18 cellular contexts compared by ENCODE assay signal in genomic region chr19:7706662-7707454, GRCh38. TPM values are rescaled to one million over a fixed set of nuclear protein-coding genes. Genes with fewer than 3 reads are reported as not detected.
A peak's percentile ranks its signal among the peaks of the same experiment; 100 is the strongest.
DNase-seq lines count a peak whose midpoint lies in the region; ATAC-seq and TF ChIP-seq lines count a peak whose summit lies in the region.
"Had no signal": no experiment of that assay in that cellular context is flagged by ENCODE, and none has a peak within 500 bp of the region (broad histone marks: within the 10 kb centered on the region; RNA-seq: fewer than 3 reads in every experiment).

No MANE protein-coding gene starts in this region.

- H3K27me3 Mint-ChIP-seq in activated naive CD4-positive, alpha-beta T cell treated with anti-CD3 and anti-CD28 coated beads, Interleukin-2, amount 10 ng/mL, durations not matched to agents 7 days and 5 days: peaks cover 54% of the 10 kb centered on the region
- H3K27me3 Mint-ChIP-seq in activated CD4-positive, alpha-beta memory T cell treated with anti-CD3 and anti-CD28 coated beads, Interleukin-2, amount 10 ng/mL, durations not matched to agents 7 days and 5 days: peaks cover 18% of the 10 kb centered on the region

- peak overlapping the region; percentile 94 for H3K27ac Mint-ChIP-seq in activated naive CD4-positive, alpha-beta T cell treated with anti-CD3 and anti-CD28 coated beads, Interleukin-2, amount 10 ng/mL, durations not matched to agents 7 days and 5 days
- H3K27ac Mint-ChIP-seq in activated CD4-positive, alpha-beta memory T cell treated with anti-CD3 and anti-CD28 coated beads, Interleukin-2, amount 10 ng/mL, durations not matched to agents 7 days and 5 days: peak overlapping the region; percentile 90
- H3K27ac Mint-ChIP-seq: activated CD8-positive, alpha-beta memory T cell treated with anti-CD3 and anti-CD28 coated beads, Interleukin-2, amount 10 ng/mL, durations not matched to agents 7 days and 5 days had no signal

- H3K9me3 Mint-ChIP-seq in activated naive CD4-positive, alpha-beta T cell treated with anti-CD3 and anti-CD28 coated beads, Interleukin-2, amount 10 ng/mL, durations not matched to agents 7 days and 5 days: no peaks in the 10 kb centered on the region
- no peaks in the 10 kb centered on the region for H3K9me3 Mint-ChIP-seq in activated CD4-positive, alpha-beta memory T cell treated with anti-CD3 and anti-CD28 coated beads, Interleukin-2, amount 10 ng/mL, durations not matched to agents 7 days and 5 days

- H3K36me3 ChIP-seq in liver (ENCODE audit: control insufficient read depth in 4 of 4, insufficient read depth in 3 of 4, low read depth in 1 of 4, low read length in 3 of 4): no peaks in the 10 kb centered on the region
- H3K36me3 ChIP-seq in subcutaneous abdominal adipose tissue (ENCODE audit: control insufficient read depth in 5 of 5, insufficient read depth in 5 of 5, low read length in 5 of 5): no peaks in the 10 kb centered on the region
- H3K36me3 ChIP-seq: ascending aorta, pancreas had no signal

- peaks cover 44% of the 10 kb centered on the region for H3K4me1 Mint-ChIP-seq in activated naive CD4-positive, alpha-beta T cell treated with anti-CD3 and anti-CD28 coated beads, Interleukin-2, amount 10 ng/mL, durations not matched to agents 7 days and 5 days
- H3K4me1 Mint-ChIP-seq in activated CD4-positive, alpha-beta memory T cell treated with anti-CD3 and anti-CD28 coated beads, Interleukin-2, amount 10 ng/mL, durations not matched to agents 7 days and 5 days: peaks cover 33% of the 10 kb centered on the region

- no peak for TF ChIP-seq RAD21 in liver (IDR thresholded peaks at IDR 0.05)

- H3K9ac ChIP-seq in liver (ENCODE audit: low read depth in 1 of 2, low read length in 2 of 2) (no peak overlapping the region), subcutaneous abdominal adipose tissue (ENCODE audit: low read length in 5 of 5) (peak overlapping the region in 2 of 5 donors; percentile 4 to 45)

- 73% methylated on average over 10 of the region's 10 CpGs for WGBS in liver

- no peaks in the 10 kb centered on the region for H3K27me3 ChIP-seq in liver (ENCODE audit: control insufficient read depth in 4 of 4, insufficient read depth in 4 of 4, low read length in 3 of 4)
- H3K27me3 ChIP-seq in subcutaneous abdominal adipose tissue (ENCODE audit: control insufficient read depth in 5 of 5, insufficient read depth in 4 of 5, low read length in 5 of 5): peaks cover 0 to 11% (median 4%) of the 10 kb centered on the region in 5 donors
- H3K27me3 ChIP-seq: ascending aorta, pancreas had no signal

- H3K4me3 Mint-ChIP-seq in activated naive CD4-positive, alpha-beta T cell treated with anti-CD3 and anti-CD28 coated beads, Interleukin-2, amount 10 ng/mL, durations not matched to agents 7 days and 5 days: no peak overlapping the region
- H3K4me3 Mint-ChIP-seq in activated CD4-positive, alpha-beta memory T cell treated with anti-CD3 and anti-CD28 coated beads, Interleukin-2, amount 10 ng/mL, durations not matched to agents 7 days and 5 days: peak overlapping the region; percentile 36

- peaks cover 1% of the 10 kb centered on the region for H3K36me3 Mint-ChIP-seq in activated naive CD4-positive, alpha-beta T cell treated with anti-CD3 and anti-CD28 coated beads, Interleukin-2, amount 10 ng/mL, durations not matched to agents 7 days and 5 days
- H3K36me3 Mint-ChIP-seq in activated CD4-positive, alpha-beta memory T cell treated with anti-CD3 and anti-CD28 coated beads, Interleukin-2, amount 10 ng/mL, durations not matched to agents 7 days and 5 days (ENCODE audit: low read depth): no peaks in the 10 kb centered on the region
- H3K36me3 Mint-ChIP-seq: activated CD8-positive, alpha-beta memory T cell treated with anti-CD3 and anti-CD28 coated beads, Interleukin-2, amount 10 ng/mL, durations not matched to agents 7 days and 5 days had no signal

- no peak for DNase-seq in activated naive CD4-positive, alpha-beta T cell treated with anti-CD3 and anti-CD28 coated beads, Interleukin-2, amount 10 ng/mL, durations not matched to agents 7 days and 5 days
- DNase-seq in activated naive CD4-positive, alpha-beta T cell treated with anti-CD3 and anti-CD28 coated beads, Interleukin-2, amount 50 U/mL, for 16 hours: no peak
- no peak for DNase-seq in activated CD4-positive, alpha-beta memory T cell treated with anti-CD3 and anti-CD28 coated beads, Interleukin-2, amount 10 ng/mL, durations not matched to agents 7 days and 5 days
- DNase-seq in NCI-H2171 (lab: John Stamatoyannopoulos, UW): no peak
- DNase-seq: activated CD8-positive, alpha-beta memory T cell treated with anti-CD3 and anti-CD28 coated beads, Interleukin-2, amount 10 ng/mL, durations not matched to agents 7 days and 5 days; dermis blood vessel endothelial cell; NCI-H146; NCI-H524; pancreas; T1000 had no signal

- POLR2A ChIA-PET in activated CD4-positive, alpha-beta memory T cell treated with anti-CD3 and anti-CD28 coated beads, Interleukin-2, amount 10 ng/mL, durations not matched to agents 7 days and 5 days (lab: Charles Lee): interaction anchor here (2.5 kb wide), 1 partner anchor 26 kb away, joined by 15 read pairs; the partner anchor contains the start of gene TRAPPC5

- no peaks in the 10 kb centered on the region for H3K9me3 ChIP-seq in liver (ENCODE audit: control insufficient read depth in 4 of 4, low read length in 3 of 4)
- H3K9me3 ChIP-seq in subcutaneous abdominal adipose tissue (ENCODE audit: control insufficient read depth in 5 of 5, low read length in 5 of 5): no peaks in the 10 kb centered on the region
- H3K9me3 ChIP-seq: ascending aorta, pancreas had no signal

- H3K4me1 ChIP-seq in liver (ENCODE audit: control insufficient read depth in 4 of 4, insufficient read depth in 4 of 4, low read length in 3 of 4) (no peaks in the 10 kb centered on the region), subcutaneous abdominal adipose tissue (ENCODE audit: control insufficient read depth in 5 of 5, insufficient read depth in 5 of 5, low read length in 5 of 5) (peaks cover 0 to 32% (median 3%) of the 10 kb centered on the region in 5 donors)
- H3K4me1 ChIP-seq: ascending aorta, pancreas had no signal

- no peak overlapping the region for H3K4me3 ChIP-seq in liver (ENCODE audit: low read depth in 1 of 3, low read length in 3 of 3)
- no peak overlapping the region for H3K4me3 ChIP-seq in subcutaneous abdominal adipose tissue (ENCODE audit: low read depth in 1 of 5, low read length in 5 of 5)
- H3K4me3 ChIP-seq: ascending aorta, pancreas had no signal

- CTCF ChIA-PET in activated naive CD4-positive, alpha-beta T cell treated with anti-CD3 and anti-CD28 coated beads, Interleukin-2, amount 10 ng/mL, durations not matched to agents 7 days and 5 days (lab: Charles Lee): interaction anchor here (1.1 to 1.6 kb wide), 2 partner anchors 26 to 139 kb away, joined by 3 to 6 read pairs; partner anchors contain the start of gene TRAPPC5
- CTCF ChIA-PET in activated CD4-positive, alpha-beta memory T cell treated with anti-CD3 and anti-CD28 coated beads, Interleukin-2, amount 10 ng/mL, durations not matched to agents 7 days and 5 days (lab: Charles Lee): interaction anchor here (1.0 to 1.7 kb wide), 3 partner anchors 26 to 27 kb away, joined by 4 to 11 read pairs (median 7); partner anchors contain the start of gene TRAPPC5

- no peak for TF ChIP-seq CTCF in liver (IDR thresholded peaks at IDR 0.05; ENCODE audit: low read depth, low read length, missing input control)

- H3K27ac ChIP-seq in liver (ENCODE audit: low read depth in 1 of 2, low read length in 2 of 2) (peak overlapping the region; percentile 34 to 58), subcutaneous abdominal adipose tissue (ENCODE audit: low read depth, low read length) (peak overlapping the region; percentile 65)

- ATAC-seq in GM18873 (IDR thresholded peaks at IDR 0.05; ENCODE audit: low FRiP score, unreplicated experiment) (no peak), HG03521 (IDR thresholded peaks at IDR 0.05; ENCODE audit: unreplicated experiment) (no peak)

TF ChIP-seq in liver, 16 proteins besides CTCF, POLR2A, EP300 and RAD21 (continues in another document):
- no peak for TF ChIP-seq RXRA (IDR thresholded peaks at IDR 0.05)
- TF ChIP-seq, protein P1, sequence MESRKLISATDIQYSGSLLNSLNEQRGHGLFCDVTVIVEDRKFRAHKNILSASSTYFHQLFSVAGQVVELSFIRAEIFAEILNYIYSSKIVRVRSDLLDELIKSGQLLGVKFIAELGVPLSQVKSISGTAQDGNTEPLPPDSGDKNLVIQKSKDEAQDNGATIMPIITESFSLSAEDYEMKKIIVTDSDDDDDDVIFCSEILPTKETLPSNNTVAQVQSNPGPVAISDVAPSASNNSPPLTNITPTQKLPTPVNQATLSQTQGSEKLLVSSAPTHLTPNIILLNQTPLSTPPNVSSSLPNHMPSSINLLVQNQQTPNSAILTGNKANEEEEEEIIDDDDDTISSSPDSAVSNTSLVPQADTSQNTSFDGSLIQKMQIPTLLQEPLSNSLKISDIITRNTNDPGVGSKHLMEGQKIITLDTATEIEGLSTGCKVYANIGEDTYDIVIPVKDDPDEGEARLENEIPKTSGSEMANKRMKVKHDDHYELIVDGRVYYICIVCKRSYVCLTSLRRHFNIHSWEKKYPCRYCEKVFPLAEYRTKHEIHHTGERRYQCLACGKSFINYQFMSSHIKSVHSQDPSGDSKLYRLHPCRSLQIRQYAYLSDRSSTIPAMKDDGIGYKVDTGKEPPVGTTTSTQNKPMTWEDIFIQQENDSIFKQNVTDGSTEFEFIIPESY (IDR thresholded peaks at IDR 0.05): no peak

RNA-seq across cellular contexts. Expression of gene FCER2, which starts 4.9 kb away (rescaled TPM):
- under 1 TPM; 0.60 to 0.95 TPM for total RNA-seq in activated CD4-positive, alpha-beta memory T cell treated with anti-CD3 and anti-CD28 coated beads, Interleukin-2, amount 10 ng/mL, durations not matched to agents 7 days and 5 days
- total RNA-seq in liver: under 1 TPM in 1 of 2 donors, not detected in 1; 0.14 TPM
- polyA plus RNA-seq in liver: not detected
- total RNA-seq: ascending aorta, dermis blood vessel endothelial cell, fibroblast of lung, lung microvascular endothelial cell, RPMI7951 had no signal
- polyA plus RNA-seq: fibroblast of lung had no signal

RNA-seq across cellular contexts. Expression of gene CLEC4G, which starts 25.1 kb away (rescaled TPM):
- not detected for total RNA-seq in activated CD4-positive, alpha-beta memory T cell treated with anti-CD3 and anti-CD28 coated beads, Interleukin-2, amount 10 ng/mL, durations not matched to agents 7 days and 5 days
- total RNA-seq in liver: 10 to 100 TPM in 1 of 2 donors, 1 to 10 TPM in 1; 7.7 to 43.9 TPM
- 10 to 100 TPM; 47.4 to 69.0 TPM for polyA plus RNA-seq in liver
- total RNA-seq: activated CD8-positive, alpha-beta memory T cell treated with anti-CD3 and anti-CD28 coated beads, Interleukin-2, amount 10 ng/mL, durations not matched to agents 7 days and 5 days; dermis blood vessel endothelial cell; fibroblast of lung; lung microvascular endothelial cell; RPMI7951 had no signal
- polyA plus RNA-seq: fibroblast of lung had no signal

RNA-seq across cellular contexts. Expression of gene TRAPPC5, which starts 26.2 kb away (rescaled TPM):
- 10 to 100 TPM; 92.5 to 94.7 TPM for total RNA-seq in activated CD4-positive, alpha-beta memory T cell treated with anti-CD3 and anti-CD28 coated beads, Interleukin-2, amount 10 ng/mL, durations not matched to agents 7 days and 5 days
- 10 to 100 TPM; 22.5 to 38.3 TPM for total RNA-seq in liver
- 100 to 1,000 TPM in 1 of 2 donors, 10 to 100 TPM in 1; 72.1 to 130 TPM for polyA plus RNA-seq in liver

RNA-seq across cellular contexts. Expression of gene MCEMP1, which starts 30.0 kb away (rescaled TPM):
- total RNA-seq in activated CD4-positive, alpha-beta memory T cell treated with anti-CD3 and anti-CD28 coated beads, Interleukin-2, amount 10 ng/mL, durations not matched to agents 7 days and 5 days: not detected
- under 1 TPM; 0.42 to 0.92 TPM for total RNA-seq in liver
- under 1 TPM; 0.29 to 0.54 TPM for polyA plus RNA-seq in liver
- total RNA-seq: activated CD8-positive, alpha-beta memory T cell treated with anti-CD3 and anti-CD28 coated beads, Interleukin-2, amount 10 ng/mL, durations not matched to agents 7 days and 5 days; ascending aorta; dermis blood vessel endothelial cell; fibroblast of lung; lung microvascular endothelial cell; RPMI7951 had no signal
- polyA plus RNA-seq: fibroblast of lung had no signal

RNA-seq across cellular contexts. Expression of gene RETN, which starts 38.0 kb away (rescaled TPM):
- total RNA-seq in activated CD4-positive, alpha-beta memory T cell treated with anti-CD3 and anti-CD28 coated beads, Interleukin-2, amount 10 ng/mL, durations not matched to agents 7 days and 5 days: not detected
- total RNA-seq in liver: 10 to 100 TPM in 1 of 2 donors, not detected in 1; 11.5 TPM
- polyA plus RNA-seq in liver: 1 to 10 TPM in 1 of 2 donors, not detected in 1; 1.9 TPM
- total RNA-seq: activated CD8-positive, alpha-beta memory T cell treated with anti-CD3 and anti-CD28 coated beads, Interleukin-2, amount 10 ng/mL, durations not matched to agents 7 days and 5 days; ascending aorta; dermis blood vessel endothelial cell; fibroblast of lung; lung microvascular endothelial cell; pancreas; RPMI7951 had no signal
- polyA plus RNA-seq: fibroblast of lung had no signal

Comparison
In these comparisons a context has a peak if more than half of its experiments do, and no peak if none do; other contexts are left out.
1. RNA of gene CLEC4G, which starts 25.1 kb away (total RNA-seq): 7.7 to 43.9 TPM in liver; not detected in activated CD4-positive, alpha-beta memory T cell treated with anti-CD3 and anti-CD28 coated beads, Interleukin-2, amount 10 ng/mL, durations not matched to agents 7 days and 5 days; every median in the first group is over 4 times any median in the second.